In genomic region chr15:55829826-55830225, GRCh38 we compare ENCODE assay signal across 12 cellular contexts.
A peak's percentile ranks its signal among the peaks of the same experiment; 100 is the strongest.
DNase-seq lines count a peak whose midpoint lies in the region; ATAC-seq and TF ChIP-seq lines count a peak whose summit lies in the region.
"Had no signal": no experiment of that assay in that cellular context is flagged by ENCODE, and none has a peak within 500 bp of the region (broad histone marks: within the 10 kb centered on the region; RNA-seq: fewer than 3 reads in every experiment).

No MANE protein-coding gene starts in this region.

- H3K4me2 ChIP-seq in Karpas-422 (ENCODE audit: low read depth, low read length, poor library complexity, severe bottlenecking), result no peak overlapping the region

- TF ChIP-seq POLR2A in transverse colon (IDR thresholded peaks at IDR 0.05), result no peak

- H3K9me2 ChIP-seq in Karpas-422 (replicated peaks; ENCODE audit: insufficient read depth, low read length), result no peaks in the 10 kb centered on the region

- TF ChIP-seq EP300 in transverse colon (IDR thresholded peaks at IDR 0.05; ENCODE audit: low read depth), result no peak

- H3K27ac ChIP-seq in transverse colon (no peak overlapping the region), right cardiac atrium (ENCODE audit: low read length) (no peak overlapping the region), Karpas-422 (ENCODE audit: low read length) (no peak overlapping the region)

- no peaks in the 10 kb centered on the region for H4K20me1 ChIP-seq in Karpas-422 (ENCODE audit: insufficient read depth, low read depth, low read length)

- 70 to 80% methylated on average over 1 to 2 of the region's 2 CpGs for WGBS in transverse colon (ENCODE audit: low coverage in 1 of 2), 2 donors
- whole genome bisulfite sequencing in right cardiac atrium, result 78% methylated on average over 2 of the region's 2 CpGs

- no peaks in the 10 kb centered on the region for H3K27me3 ChIP-seq in transverse colon
- H3K27me3 ChIP-seq in right cardiac atrium (ENCODE audit: control insufficient read depth, insufficient read depth), result no peaks in the 10 kb centered on the region
- H3K27me3 ChIP-seq in Karpas-422 (ENCODE audit: low read length), result no peaks in the 10 kb centered on the region

- H3K4me1 Mint-ChIP-seq in T-helper 17 cell, result peaks cover 8% of the 10 kb centered on the region
- H3K4me1 Mint-ChIP-seq: brain had no signal

- H3K4me3 ChIP-seq in transverse colon (no peak overlapping the region), right cardiac atrium (ENCODE audit: low read length) (no peak overlapping the region), Karpas-422 (ENCODE audit: low read length) (no peak overlapping the region)

- H3K36me3 ChIP-seq in transverse colon, result peaks cover 0 to 8% (median 0%) of the 10 kb centered on the region in 4 donors
- no peaks in the 10 kb centered on the region for H3K36me3 ChIP-seq in Karpas-422 (ENCODE audit: insufficient read depth, low read length)

- no peak overlapping the region for H3K9ac ChIP-seq in Karpas-422 (ENCODE audit: low read length)

- no peaks in the 10 kb centered on the region for H3K79me2 ChIP-seq in Karpas-422 (ENCODE audit: low read length)

- H3K27me3 Mint-ChIP-seq in T-helper 17 cell, result no peaks in the 10 kb centered on the region
- H3K27me3 Mint-ChIP-seq: brain had no signal

- no peaks in the 10 kb centered on the region for H3K4me1 ChIP-seq in transverse colon
- H3K4me1 ChIP-seq in right cardiac atrium (ENCODE audit: control insufficient read depth, insufficient read depth, low read length), result no peaks in the 10 kb centered on the region
- no peaks in the 10 kb centered on the region for H3K4me1 ChIP-seq in Karpas-422 (ENCODE audit: low read length)

- intact Hi-C loops in transverse colon (cut with DNase I; ENCODE audit: low total_unique reads) (no loop called here), right cardiac atrium (cut with DNase I) (no loop called here)

- H2AFZ ChIP-seq in Karpas-422 (ENCODE audit: low read length), result no peak overlapping the region

- H3K27ac Mint-ChIP-seq in T-helper 17 cell, result peak overlapping the region; percentile 80
- H3K27ac Mint-ChIP-seq: brain had no signal

- in situ Hi-C loops in transverse colon (cut with MboI; ENCODE audit: low pct_ligation_motif_present in 1 of 4, low pct_unique_long_range_greater_than_20kb in 1 of 4, low sequenced_read_pairs in 3 of 4), result loop anchor here in 1 of 4 donors (25.0 kb wide), 1 partner anchor 168 kb away; no protein-coding TSS in a partner anchor

- TF ChIP-seq CTCF in transverse colon (IDR thresholded peaks at IDR 0.05), result no peak

- DNase-seq in AML-193 (lab: John Stamatoyannopoulos, UW), result peak; percentile 1 to 4
- no peak for DNase-seq in T-helper 17 cell
- no peak for DNase-seq in transverse colon
- no peak for DNase-seq in COR-L47 (lab: John Stamatoyannopoulos, UW)
- DNase-seq in right cardiac atrium, result no peak
- no peak for DNase-seq in Karpas-422
- DNase-seq: glutamatergic neuron; NCI-H226; stimulated activated CD4-positive, alpha-beta T cell treated with anti-CD3 and anti-CD28 coated beads, Interleukin-4, amount 100 ng/mL, for 4 hours had no signal

- H3K9me3 ChIP-seq in T-helper 17 cell (ENCODE audit: control insufficient read depth, low read length, poor library complexity, severe bottlenecking) (no peaks in the 10 kb centered on the region), transverse colon (no peaks in the 10 kb centered on the region), right cardiac atrium (ENCODE audit: control insufficient read depth, low read length) (no peaks in the 10 kb centered on the region), Karpas-422 (ENCODE audit: low read length) (no peaks in the 10 kb centered on the region)

- peak; percentile 76 for ATAC-seq in GM18909 (IDR thresholded peaks at IDR 0.05; ENCODE audit: poor library complexity, unreplicated experiment)
- peak; percentile 60 for ATAC-seq in HG03159 (IDR thresholded peaks at IDR 0.05; ENCODE audit: unreplicated experiment)
- peak; percentile 39 for ATAC-seq in T-helper 17 cell
- no peak for ATAC-seq in right cardiac atrium

- H3K36me3 Mint-ChIP-seq in T-helper 17 cell (ENCODE audit: low read depth), result peaks cover 3% of the 10 kb centered on the region
- H3K36me3 Mint-ChIP-seq: brain had no signal

- no peak overlapping the region for H3K4me3 Mint-ChIP-seq in T-helper 17 cell
- H3K4me3 Mint-ChIP-seq: brain had no signal

Comparison
In these comparisons a context has a peak if more than half of its experiments do, and no peak if none do; other contexts are left out.
1. DNase-seq: peak in AML-193 (2 of 2); none in T-helper 17 cell (0 of 3), transverse colon (single experiment), COR-L47 (single experiment), right cardiac atrium (0 of 3) and Karpas-422 (single experiment).
2. ATAC-seq: peak in GM18909 (single experiment), HG03159 (single experiment) and T-helper 17 cell (single experiment); none in right cardiac atrium (0 of 2).